Comparison of ENCODE assay signal across 21 cellular contexts in the genomic region with DNA sequence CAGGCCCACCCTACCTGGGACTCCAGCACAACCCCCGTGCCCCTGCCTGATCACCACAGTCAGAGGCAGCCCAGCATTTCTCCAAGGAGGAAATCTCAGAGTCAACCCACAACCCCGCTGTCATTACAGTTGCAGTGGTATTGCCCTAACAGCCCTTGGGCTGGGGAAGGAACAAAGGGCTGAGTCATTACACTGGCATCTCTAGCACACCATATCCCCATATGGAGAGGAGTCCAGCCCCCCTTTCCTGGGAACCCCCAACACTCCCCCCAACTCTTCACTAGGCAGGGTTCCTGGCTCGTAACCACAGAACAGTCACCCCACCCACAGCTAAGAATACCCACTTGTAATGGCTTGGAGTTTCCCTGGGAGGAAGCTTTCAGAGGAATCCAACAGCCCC.
DNase-seq lines count a peak whose midpoint lies in the region; ATAC-seq, FAIRE-seq and TF ChIP-seq lines count a peak whose summit lies in the region.
"Had no signal": no experiment of that assay in that cellular context is flagged by ENCODE, and none has a peak within 500 bp of the region (broad histone marks: within the 10 kb centered on the region; RNA-seq: fewer than 3 reads in every experiment).

No MANE protein-coding gene starts in this region.

- intact Hi-C loops in heart left ventricle (cut with DNase I) = no loop called here

- H3K27me3 ChIP-seq in heart left ventricle = no peaks in the 10 kb centered on the region
- H3K27me3 ChIP-seq: gastroesophageal sphincter, neutrophil, tibial artery had no signal

- H3K36me3 ChIP-seq in heart left ventricle = no peaks in the 10 kb centered on the region
- H3K36me3 ChIP-seq: gastroesophageal sphincter, neutrophil, tibial artery had no signal

- FAIRE-seq in HTR-8/SVneo (lab: Jason Lieb, UNC) = peak; percentile 77
- FAIRE-seq: A204.1, K562 had no signal

- no peaks in the 10 kb centered on the region for H3K4me1 ChIP-seq in heart left ventricle
- H3K4me1 ChIP-seq: gastroesophageal sphincter, tibial artery had no signal

- peaks cover 0 to 8% (median 0%) of the 10 kb centered on the region in 12 donors for H3K9me3 ChIP-seq in heart left ventricle
- H3K9me3 ChIP-seq: gastroesophageal sphincter, neutrophil had no signal

- H3K4me3 ChIP-seq in heart left ventricle = no peak overlapping the region
- H3K4me3 ChIP-seq: gastroesophageal sphincter, K562, tibial artery had no signal

- no peak for ATAC-seq in heart left ventricle
- no peak for ATAC-seq in activated T-helper 17 cell treated with anti-CD3 and anti-CD28 coated beads, Interleukin-2, amount 50 U/mL, for 72 hours (replicated peaks)
- ATAC-seq: effector memory CD8-positive, alpha-beta T cell; gastroesophageal sphincter; K562 had no signal

- H3K9me3 Mint-ChIP-seq in activated T-helper 17 cell treated with anti-CD3 and anti-CD28 coated beads, Interleukin-2, amount 50 U/mL, for 72 hours = peaks cover 4% of the 10 kb centered on the region
- H3K9me3 Mint-ChIP-seq: activated T-cell treated with anti-CD3 and anti-CD28 coated beads, Interleukin-2, amount 50 U/mL, for 24 hours; effector memory CD8-positive, alpha-beta T cell had no signal

- no peak overlapping the region for H3K27ac ChIP-seq in heart left ventricle
- H3K27ac ChIP-seq: gastroesophageal sphincter, neutrophil, tibial artery had no signal

- TF ChIP-seq CTCF in heart left ventricle (IDR thresholded peaks at IDR 0.05) = no peak

- TF ChIP-seq POLR2A in heart left ventricle (IDR thresholded peaks at IDR 0.05) = no peak

- H3K36me3 Mint-ChIP-seq in activated T-helper 17 cell treated with anti-CD3 and anti-CD28 coated beads, Interleukin-2, amount 50 U/mL, for 72 hours (ENCODE audit: low read depth) = no peaks in the 10 kb centered on the region
- H3K36me3 Mint-ChIP-seq: activated naive CD8-positive, alpha-beta T cell treated with anti-CD3 and anti-CD28 coated beads for 36 hours; CD4-positive, CD25-positive, alpha-beta regulatory T cell; mesothelial cell of epicardium had no signal

- H3K27ac Mint-ChIP-seq in activated T-helper 17 cell treated with anti-CD3 and anti-CD28 coated beads, Interleukin-2, amount 50 U/mL, for 72 hours = no peak overlapping the region
- H3K27ac Mint-ChIP-seq: activated naive CD8-positive, alpha-beta T cell treated with anti-CD3 and anti-CD28 coated beads for 36 hours; activated T-cell treated with anti-CD3 and anti-CD28 coated beads, Interleukin-2, amount 50 U/mL, for 24 hours; CD4-positive, CD25-positive, alpha-beta regulatory T cell; effector memory CD8-positive, alpha-beta T cell; mesothelial cell of epicardium had no signal

- WGBS in heart left ventricle, 4 donors = 84 to 88% (median 84%) methylated on average over 1 to 3 of the region's 3 CpGs

- H3K4me1 Mint-ChIP-seq in activated T-helper 17 cell treated with anti-CD3 and anti-CD28 coated beads, Interleukin-2, amount 50 U/mL, for 72 hours = no peaks in the 10 kb centered on the region
- H3K4me1 Mint-ChIP-seq: activated naive CD8-positive, alpha-beta T cell treated with anti-CD3 and anti-CD28 coated beads for 36 hours; CD4-positive, CD25-positive, alpha-beta regulatory T cell; mesothelial cell of epicardium had no signal

- H3K4me3 Mint-ChIP-seq in activated T-helper 17 cell treated with anti-CD3 and anti-CD28 coated beads, Interleukin-2, amount 50 U/mL, for 72 hours = no peak overlapping the region
- H3K4me3 Mint-ChIP-seq: activated naive CD8-positive, alpha-beta T cell treated with anti-CD3 and anti-CD28 coated beads for 36 hours; activated T-cell treated with anti-CD3 and anti-CD28 coated beads, Interleukin-2, amount 50 U/mL, for 24 hours; CD4-positive, CD25-positive, alpha-beta regulatory T cell; effector memory CD8-positive, alpha-beta T cell; mesothelial cell of epicardium had no signal

- peaks cover 10% of the 10 kb centered on the region for H3K27me3 Mint-ChIP-seq in activated T-helper 17 cell treated with anti-CD3 and anti-CD28 coated beads, Interleukin-2, amount 50 U/mL, for 72 hours
- H3K27me3 Mint-ChIP-seq: CD4-positive, CD25-positive, alpha-beta regulatory T cell had no signal

- peak; percentile 86 for DNase-seq in A172 (ENCODE audit: low spot score)
- peak; percentile 50 for DNase-seq in HTR-8/SVneo (ENCODE audit: insufficient read length, low spot score)
- peak; percentile 20 for DNase-seq in UCSD-AML1 (lab: John Stamatoyannopoulos, UW; ENCODE audit: unreplicated experiment)
- DNase-seq in iris pigment epithelial cell (ENCODE audit: low read depth) = peak; percentile 36
- DNase-seq in NCI-H2227 (lab: John Stamatoyannopoulos, UW; ENCODE audit: unreplicated experiment) = no peak
- no peak for DNase-seq in heart left ventricle
- DNase-seq in GM19240 (ENCODE audit: insufficient read length, low spot score) = no peak
- DNase-seq: activated CD4-positive, alpha-beta T cell treated with anti-CD3 and anti-CD28 coated beads, Interleukin-2, amount 50 U/mL, for 48 hours; activated naive CD8-positive, alpha-beta T cell treated with anti-CD3 and anti-CD28 coated beads for 36 hours; activated T-cell treated with anti-CD3 and anti-CD28 coated beads, Interleukin-2, amount 50 U/mL, for 24 hours; CD4-positive, CD25-positive, alpha-beta regulatory T cell; central memory CD4-positive, alpha-beta T cell; effector memory CD8-positive, alpha-beta T cell; NCI-H1417 treated with DMSO at 0.1 percent for 48 hours; tibial artery had no signal

Comparison
In these comparisons a context has a peak if more than half of its experiments do, and no peak if none do; other contexts are left out.
1. DNase-seq: peak in A172 (single experiment), HTR-8/SVneo (single experiment), UCSD-AML1 (single experiment) and iris pigment epithelial cell (single experiment); none in NCI-H2227 (single experiment), heart left ventricle (0 of 5) and GM19240 (single experiment).